Comparison of ENCODE assay signal across 10 cellular contexts in the genomic region with DNA sequence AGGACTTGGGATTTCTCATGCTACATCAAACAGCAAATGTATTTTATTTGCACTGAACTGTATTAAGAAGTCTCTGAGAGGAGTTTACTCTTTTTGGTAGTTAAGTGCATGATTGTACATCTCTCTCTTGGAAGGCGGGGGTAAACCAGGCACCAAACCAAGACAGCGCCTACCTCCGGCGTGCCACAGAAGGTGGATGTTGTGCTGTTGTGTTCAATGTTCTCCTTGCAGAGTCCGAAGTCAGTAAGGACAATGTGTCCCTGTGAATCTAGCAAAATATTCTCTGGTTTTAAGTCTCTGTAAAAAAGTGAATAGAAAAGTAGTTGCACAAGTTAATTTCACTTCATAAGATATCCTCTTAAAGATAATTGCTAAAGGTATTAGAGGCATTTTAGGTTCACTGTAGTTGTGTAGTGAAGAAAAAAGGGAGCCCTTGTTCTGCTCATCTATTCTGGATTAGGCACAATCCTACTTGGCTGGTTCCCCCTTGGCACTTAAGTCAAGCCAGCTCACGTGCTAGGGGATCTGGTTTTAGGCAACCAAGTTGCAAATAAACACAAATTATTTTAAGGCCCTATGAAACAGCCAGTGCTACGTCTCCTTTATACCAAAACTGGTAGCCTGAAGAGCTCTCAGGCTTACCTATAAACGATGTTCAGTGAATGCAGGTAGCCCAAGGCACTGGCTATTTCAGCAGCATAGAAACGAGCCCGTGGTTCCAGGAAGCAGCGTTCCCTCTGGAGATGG.
A peak's percentile ranks its signal among the peaks of the same experiment; 100 is the strongest.
DNase-seq lines count a peak whose midpoint lies in the region; ATAC-seq and TF ChIP-seq lines count a peak whose summit lies in the region.
"Had no signal": no experiment of that assay in that cellular context is flagged by ENCODE, and none has a peak within 500 bp of the region (broad histone marks: within the 10 kb centered on the region; RNA-seq: fewer than 3 reads in every experiment).

No MANE protein-coding gene starts in this region.

- no peak for DNase-seq in T-helper 1 cell
- no peak for DNase-seq in kidney epithelial cell (ENCODE audit: low read depth)
- no peak for DNase-seq in activated CD4-positive, CD25-positive, alpha-beta regulatory T cell treated with anti-CD3 and anti-CD28 coated beads, Interleukin-2, amount 50 U/mL, for 72 hours
- DNase-seq in islet precursor cell, result no peak
- DNase-seq: 8988T had no signal

- H3K4me1 ChIP-seq in subcutaneous abdominal adipose tissue (ENCODE audit: control insufficient read depth in 5 of 5, insufficient read depth in 5 of 5, low read length in 5 of 5), result peaks cover 5 to 61% (median 33%) of the 10 kb centered on the region in 5 donors

- H3K27ac ChIP-seq in angular gyrus (ENCODE audit: low read depth, low read length), result peak overlapping the region; percentile 60
- no peak overlapping the region for H3K27ac ChIP-seq in subcutaneous abdominal adipose tissue (ENCODE audit: low read depth, low read length)

- no peaks in the 10 kb centered on the region for H3K27me3 Mint-ChIP-seq in T-helper 1 cell treated with Interleukin-12 subunit alpha and Interleukin-12 subunit beta and Interleukin-4 antibody, amounts not matched to agents 30 μg/mL and 1 μg/mL, for 36 hours (ENCODE audit: low read depth)

- H3K36me3 Mint-ChIP-seq in T-helper 1 cell treated with Interleukin-12 subunit alpha and Interleukin-12 subunit beta and Interleukin-4 antibody, amounts not matched to agents 30 μg/mL and 1 μg/mL, for 36 hours (ENCODE audit: low read depth), result peaks cover 59% of the 10 kb centered on the region

- no peaks in the 10 kb centered on the region for H3K9me3 Mint-ChIP-seq in T-helper 1 cell treated with Interleukin-12 subunit alpha and Interleukin-12 subunit beta and Interleukin-4 antibody, amounts not matched to agents 30 μg/mL and 1 μg/mL, for 36 hours

- H3K36me3 ChIP-seq in kidney epithelial cell (ENCODE audit: control insufficient read depth, insufficient read depth, low read length) (peaks cover 5% of the 10 kb centered on the region), subcutaneous abdominal adipose tissue (ENCODE audit: control insufficient read depth in 5 of 5, insufficient read depth in 5 of 5, low read length in 5 of 5) (peaks cover 40 to 61% (median 58%) of the 10 kb centered on the region in 5 donors)

- H3K4me3 ChIP-seq in kidney epithelial cell (ENCODE audit: low read depth, low read length) (peak overlapping the region; percentile 79), subcutaneous abdominal adipose tissue (ENCODE audit: low read depth in 1 of 5, low read length in 5 of 5) (peak overlapping the region in 4 of 5 donors; percentile 30 to 94 (median 76))

- peaks cover 52% of the 10 kb centered on the region for H3K4me1 Mint-ChIP-seq in T-helper 1 cell treated with Interleukin-12 subunit alpha and Interleukin-12 subunit beta and Interleukin-4 antibody, amounts not matched to agents 30 μg/mL and 1 μg/mL, for 36 hours (ENCODE audit: low read depth)

- TF ChIP-seq CTCF in kidney epithelial cell (IDR thresholded peaks at IDR 0.05; ENCODE audit: insufficient read depth, low read length, poor library complexity, severe bottlenecking), result no peak

- no peak overlapping the region for H3K27ac Mint-ChIP-seq in T-helper 1 cell treated with Interleukin-12 subunit alpha and Interleukin-12 subunit beta and Interleukin-4 antibody, amounts not matched to agents 30 μg/mL and 1 μg/mL, for 36 hours

- peak overlapping the region in 1 of 5 donors; percentile 46 for H3K9ac ChIP-seq in subcutaneous abdominal adipose tissue (ENCODE audit: low read length in 5 of 5)

- H3K27me3 ChIP-seq in kidney epithelial cell (ENCODE audit: control insufficient read depth, insufficient read depth, low read length), result no peaks in the 10 kb centered on the region
- no peaks in the 10 kb centered on the region for H3K27me3 ChIP-seq in subcutaneous abdominal adipose tissue (ENCODE audit: control insufficient read depth in 5 of 5, insufficient read depth in 4 of 5, low read length in 5 of 5)

- peak overlapping the region; percentile 99 for H3K4me3 Mint-ChIP-seq in T-helper 1 cell treated with Interleukin-12 subunit alpha and Interleukin-12 subunit beta and Interleukin-4 antibody, amounts not matched to agents 30 μg/mL and 1 μg/mL, for 36 hours

- no peaks in the 10 kb centered on the region for H3K9me3 ChIP-seq in subcutaneous abdominal adipose tissue (ENCODE audit: control insufficient read depth in 5 of 5, low read length in 5 of 5)

- no peak for ATAC-seq in GM19328 (IDR thresholded peaks at IDR 0.05; ENCODE audit: unreplicated experiment)
- ATAC-seq: activated CD4-positive, CD25-positive, alpha-beta regulatory T cell treated with anti-CD3 and anti-CD28 coated beads, Interleukin-2, amount 50 U/mL, for 24 hours had no signal
